ENCODE assay signal across 8 cellular contexts in the genomic region with DNA sequence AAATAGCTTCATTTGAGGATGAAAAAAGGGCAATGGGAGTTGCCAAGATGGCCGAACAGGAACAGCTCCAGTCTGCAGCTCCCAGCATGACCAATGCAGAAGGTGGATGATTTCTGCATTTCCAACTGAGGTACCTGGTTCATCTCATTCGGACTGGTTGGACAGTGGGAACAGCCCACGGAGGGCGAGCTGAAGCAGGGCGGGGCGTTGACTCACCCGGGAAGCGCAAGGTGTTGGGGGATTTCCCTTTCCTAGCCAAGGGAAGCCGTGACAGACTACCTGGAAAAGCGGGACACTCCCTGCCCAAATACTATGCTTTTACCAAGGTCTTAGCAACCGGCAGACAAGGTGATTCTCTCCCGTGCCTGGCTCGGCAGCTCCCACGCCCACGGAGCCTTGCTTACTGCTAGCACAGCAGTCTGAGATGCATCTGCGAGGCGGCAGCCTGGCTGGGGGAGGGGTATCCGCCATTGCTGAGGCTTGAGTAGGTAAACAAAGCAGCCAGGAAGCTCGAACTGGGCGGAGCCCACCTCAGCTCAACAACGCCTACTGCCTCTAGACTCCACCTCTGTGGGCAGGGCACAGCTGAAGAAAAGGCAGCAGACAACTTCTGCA.
DNase-seq lines count a peak whose midpoint lies in the region; ATAC-seq and TF ChIP-seq lines count a peak whose summit lies in the region.
"Not testable (repeated sequence)": the region's sequence is repeated elsewhere in the genome, so short reads cannot be mapped to it uniquely, and the experiment has no call there.

No MANE protein-coding gene starts in this region.

- DNase-seq in HCT116 (ENCODE audit: low read depth, low spot score) (peak; percentile 24), T follicular helper cell (ENCODE audit: low read depth) (peak; percentile 77), amniotic epithelial cell (ENCODE audit: low read depth) (peak; percentile 58), Right ventricle myocardium superior (peak; percentile 47), mesenchymal stem cell (peak; percentile 41), stomach (peak; percentile 70)
- peak; percentile 14 for DNase-seq in activated CD8-positive, alpha-beta memory T cell treated with anti-CD3 and anti-CD28 coated beads, Interleukin-2, amount 50 U/mL, for 1 hour (ENCODE audit: extremely low read depth)
- peak; percentile 41 to 47 for DNase-seq in stimulated activated CD4-positive, alpha-beta T cell treated with anti-CD3 and anti-CD28 coated beads, Interleukin-1b, Interleukin-23, amount 100 ng/mL, for 1 hour (ENCODE audit: low read depth in 2 of 2)

- not testable (repeated sequence) for TF ChIP-seq RAD21 in HCT116 (IDR thresholded peaks at IDR 0.05; ENCODE audit: low read depth)

- intact Hi-C loops in HCT116 (cut with micrococcal nuclease); Right ventricle myocardium superior (cut with DNase I); stomach (cut with DNase I; ENCODE audit: low total_unique reads): not testable (repeated sequence)

- peak overlapping the region; percentile 75 for H4K8ac ChIP-seq in mesenchymal stem cell (ENCODE audit: low read length)

- H3K9me2 ChIP-seq in HCT116 (ENCODE audit: insufficient read depth) = not testable (repeated sequence)

- CTCF ChIA-PET in HCT116 (lab: Charles Lee) = not testable (repeated sequence)

- H3K9ac ChIP-seq in HCT116 (ENCODE audit: low read length) = peak overlapping the region; percentile 65
- H3K9ac ChIP-seq in mesenchymal stem cell (ENCODE audit: low read length) = not testable (repeated sequence)

- H3K4me2 ChIP-seq in HCT116 (ENCODE audit: low read length) = peak overlapping the region; percentile 75
- not testable (repeated sequence) for H3K4me2 ChIP-seq in mesenchymal stem cell (ENCODE audit: low read length, poor library complexity, severe bottlenecking)

- TF ChIP-seq CTCF in HCT116 (IDR thresholded peaks at IDR 0.05 in 2 of 3, conservative IDR thresholded peaks at IDR 0.05 in 1 of 3; ENCODE audit: borderline replicate concordance in 1 of 3, insufficient read depth in 1 of 3, low read depth in 2 of 3, low read length in 2 of 3); stomach (IDR thresholded peaks at IDR 0.05): not testable (repeated sequence)

- not testable (repeated sequence) for H3K27me3 ChIP-seq in HCT116 (ENCODE audit: insufficient read depth, low read length); stomach
- H3K27me3 ChIP-seq in mesenchymal stem cell (ENCODE audit: control insufficient read depth in 1 of 2, insufficient read depth in 1 of 2, low read length in 2 of 2) = peaks cover 0 to 13% of the 10 kb centered on the region in 2 experiments

- not testable (repeated sequence) for H3K9me3 ChIP-seq in HCT116 (ENCODE audit: control insufficient read depth in 1 of 2, insufficient read depth in 1 of 2, low read depth in 1 of 2, low read length in 2 of 2); mesenchymal stem cell (ENCODE audit: control insufficient read depth, low read length)
- H3K9me3 ChIP-seq in stomach = peaks cover 0 to 12% (median 5%) of the 10 kb centered on the region in 4 donors

- not testable (repeated sequence) for H3K79me2 ChIP-seq in HCT116 (ENCODE audit: insufficient read depth, low read length)

- H3K14ac ChIP-seq in mesenchymal stem cell (ENCODE audit: low read length in 2 of 2) = not testable (repeated sequence)

- H2BK12ac ChIP-seq in mesenchymal stem cell (ENCODE audit: low read length in 2 of 2) = not testable (repeated sequence)

- H3K4me1 ChIP-seq in HCT116 (ENCODE audit: control insufficient read depth in 1 of 2, insufficient read depth in 2 of 2, low read length in 2 of 2) = peaks cover 9 to 22% of the 10 kb centered on the region in 2 experiments; a peak in 3 of 4 replicates
- not testable (repeated sequence) for H3K4me1 ChIP-seq in mesenchymal stem cell (ENCODE audit: control insufficient read depth, insufficient read depth, low read depth, low read length); stomach

- H4K91ac ChIP-seq in mesenchymal stem cell (ENCODE audit: low read length) = not testable (repeated sequence)

- not testable (repeated sequence) for H3K36me3 ChIP-seq in HCT116 (ENCODE audit: control insufficient read depth in 1 of 2, insufficient read depth in 2 of 2, low read length in 2 of 2); mesenchymal stem cell (ENCODE audit: control insufficient read depth in 1 of 2, insufficient read depth in 2 of 2, low read depth in 1 of 2, low read length in 2 of 2); stomach

- not testable (repeated sequence) for H2BK120ac ChIP-seq in mesenchymal stem cell (ENCODE audit: low read depth, low read length)

- not testable (repeated sequence) for H3K23ac ChIP-seq in mesenchymal stem cell (ENCODE audit: low read length in 2 of 2)

- not testable (repeated sequence) for H2BK5ac ChIP-seq in mesenchymal stem cell (ENCODE audit: low read depth, low read length, poor library complexity, severe bottlenecking)

- H2BK15ac ChIP-seq in mesenchymal stem cell (ENCODE audit: low read depth, poor library complexity, severe bottlenecking) = not testable (repeated sequence)

- not testable (repeated sequence) for H2AK5ac ChIP-seq in mesenchymal stem cell (ENCODE audit: low read length, severe bottlenecking)

- POLR2A ChIA-PET in HCT116 (lab: Charles Lee) = interaction anchor here (1.3 kb wide), 1 partner anchor 10 kb away, joined by 3 read pairs; no protein-coding TSS in a partner anchor

- peak overlapping the region; percentile 69 for H3K27ac ChIP-seq in HCT116 (ENCODE audit: low read depth, low read length)
- H3K27ac ChIP-seq in mesenchymal stem cell (ENCODE audit: low read length, poor library complexity, severe bottlenecking) = not testable (repeated sequence)
- peak overlapping the region; percentile 8 to 82 (median 66) for H3K27ac ChIP-seq in stomach

- not testable (repeated sequence) for H3K79me1 ChIP-seq in mesenchymal stem cell (replicated peaks; ENCODE audit: low read length, poor library complexity, severe bottlenecking)

- peak overlapping the region in 1 of 2 experiments; percentile 51 for H3K4ac ChIP-seq in mesenchymal stem cell (ENCODE audit: low read depth in 1 of 2, low read length in 2 of 2)

- not testable (repeated sequence) for H4K20me1 ChIP-seq in HCT116 (ENCODE audit: insufficient read depth)

- H2AFZ ChIP-seq in HCT116 (ENCODE audit: low read depth, low read length, poor library complexity, severe bottlenecking); mesenchymal stem cell (ENCODE audit: low read depth, low read length): not testable (repeated sequence)

- TF ChIP-seq EP300 in stomach (IDR thresholded peaks at IDR 0.05) = not testable (repeated sequence)

- peak; percentile 89 for ATAC-seq in HCT116
- not testable (repeated sequence) for ATAC-seq in Right ventricle myocardium superior (ENCODE audit: poor library complexity)

- not testable (repeated sequence) for TF ChIP-seq POLR2A in HCT116 (IDR thresholded peaks at IDR 0.05; ENCODE audit: borderline replicate concordance, extremely low read depth, insufficient read depth, insufficient read length); stomach (IDR thresholded peaks at IDR 0.05)

- WGBS in mesenchymal stem cell = 60% methylated on average over 16 of the region's 21 CpGs
- WGBS in stomach, 5 donors = 26 to 53% (median 40%) methylated on average over 12 to 21 of the region's 21 CpGs

- peak overlapping the region; percentile 46 to 56 for H3K4me3 ChIP-seq in HCT116 (replicated peaks in 1 of 2; ENCODE audit: low read depth in 1 of 2, low read length in 2 of 2)
- H3K4me3 ChIP-seq in mesenchymal stem cell (ENCODE audit: insufficient read depth in 1 of 2, low read depth in 1 of 2, low read length in 2 of 2) = not testable (repeated sequence)
- peak overlapping the region in 3 of 4 donors; percentile 14 to 32 (median 18) for H3K4me3 ChIP-seq in stomach

- peak overlapping the region; percentile 12 to 33 for H3K18ac ChIP-seq in mesenchymal stem cell (ENCODE audit: low read depth in 1 of 2, low read length in 2 of 2)

- not testable (repeated sequence) for BruUV-seq in HCT116 (replicated peaks; lab: Mats Ljungman, UMichigan)

- RAD21 ChIA-PET in HCT116 (lab: Charles Lee; ENCODE audit: low non-redundant PET in 1 of 2, low total read pairs in 2 of 2, uncharacterized antibody in 2 of 2, unreplicated experiment in 2 of 2) = not testable (repeated sequence)

TF ChIP-seq in HCT116, 20 proteins besides CTCF, POLR2A, EP300 and RAD21:
- TF ChIP-seq YY1 (IDR thresholded peaks at IDR 0.05; ENCODE audit: extremely low read depth, insufficient replicate concordance, low read depth, low read length) = peak; percentile 47
- TF ChIP-seq SP1 (IDR thresholded peaks at IDR 0.05; ENCODE audit: low read depth) = 0 out of 2 replicates have a peak, but pooled peaks have one; percentile 10
TF ChIP-seq in HCT116: peak in this region for 2; not testable (repeated sequence) for 18.

Comparison
In these comparisons a context has a peak if more than half of its experiments do, and no peak if none do; other contexts are left out.
1. DNase-seq: peak in every context shown above with its lines; median percentile 77 in T follicular helper cell; 70 in stomach; 58 in amniotic epithelial cell; 47 in Right ventricle myocardium superior; 44 in stimulated activated CD4-positive, alpha-beta T cell treated with anti-CD3 and anti-CD28 coated beads, Interleukin-1b, Interleukin-23, amount 100 ng/mL, for 1 hour; 41 in mesenchymal stem cell; 24 in HCT116; 14 in activated CD8-positive, alpha-beta memory T cell treated with anti-CD3 and anti-CD28 coated beads, Interleukin-2, amount 50 U/mL, for 1 hour.